ENCODE assay signal across 28 cellular contexts in the genomic region with DNA sequence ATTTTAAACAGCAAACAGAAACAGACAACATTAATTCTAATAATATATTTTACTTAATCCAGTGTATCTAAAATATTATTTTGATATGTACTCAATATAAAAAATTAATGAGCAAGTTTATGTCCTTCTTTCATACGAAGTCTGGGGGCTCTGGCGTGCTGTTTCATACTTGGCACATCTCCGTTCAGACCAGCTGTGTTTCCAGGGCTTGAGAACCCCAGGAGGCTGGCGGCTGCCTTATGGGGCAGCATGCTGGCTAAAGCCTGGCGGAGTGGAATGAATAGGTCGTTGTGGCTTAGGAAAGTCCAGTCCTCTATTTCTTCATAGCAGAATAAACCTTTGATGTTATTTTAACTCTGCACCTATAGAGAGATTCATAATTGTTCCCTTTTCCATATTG. TPM values are rescaled to one million over a fixed set of nuclear protein-coding genes. Genes with fewer than 3 reads are reported as not detected.
DNase-seq lines count a peak whose midpoint lies in the region; FAIRE-seq and TF ChIP-seq lines count a peak whose summit lies in the region.
"Had no signal": no experiment of that assay in that cellular context is flagged by ENCODE, and none has a peak within 500 bp of the region (broad histone marks: within the 10 kb centered on the region; RNA-seq: fewer than 3 reads in every experiment).

No MANE protein-coding gene starts in this region.

- POLR2A ChIA-PET in HEK293 (lab: Yijun Ruan, JAX): no interaction called here

- H3K9me3 Mint-ChIP-seq in activated naive CD4-positive, alpha-beta T cell treated with anti-CD3 and anti-CD28 coated beads, Interleukin-2, amount 10 ng/mL, durations not matched to agents 7 days and 5 days: no peaks in the 10 kb centered on the region
- H3K9me3 Mint-ChIP-seq: activated CD4-positive, alpha-beta T cell treated with anti-CD3 and anti-CD28 coated beads, Interleukin-2, amount 10 ng/mL, durations not matched to agents 24 days and 14 days; activated naive CD4-positive, alpha-beta T cell treated with anti-CD3 and anti-CD28 coated beads, Interleukin-2, amount 50 U/mL, for 72 hours had no signal

- H3K27ac Mint-ChIP-seq in activated naive CD4-positive, alpha-beta T cell treated with anti-CD3 and anti-CD28 coated beads, Interleukin-2, amount 10 ng/mL, durations not matched to agents 7 days and 5 days: peak overlapping the region; percentile 93
- H3K27ac Mint-ChIP-seq: activated naive CD4-positive, alpha-beta T cell treated with anti-CD3 and anti-CD28 coated beads, Interleukin-2, amount 50 U/mL, for 72 hours had no signal

- H3K27ac ChIP-seq in HEK293 (ENCODE audit: extremely low read depth, low read depth, low read length) (no peak overlapping the region), kidney (ENCODE audit: low read depth in 2 of 2, low read length in 2 of 2) (no peak overlapping the region), sigmoid colon (no peak overlapping the region), vagina (no peak overlapping the region)
- H3K27ac ChIP-seq: parathyroid adenoma, thoracic aorta, uterus, VCaP had no signal

- peaks cover 7% of the 10 kb centered on the region for H3K36me3 Mint-ChIP-seq in activated naive CD4-positive, alpha-beta T cell treated with anti-CD3 and anti-CD28 coated beads, Interleukin-2, amount 10 ng/mL, durations not matched to agents 7 days and 5 days
- H3K36me3 Mint-ChIP-seq: activated naive CD4-positive, alpha-beta T cell treated with anti-CD3 and anti-CD28 coated beads, Interleukin-2, amount 50 U/mL, for 72 hours had no signal

- WGBS in sigmoid colon, 2 donors: 86 to 87% methylated on average over 6 of the region's 6 CpGs

- H3K4me3 Mint-ChIP-seq in activated naive CD4-positive, alpha-beta T cell treated with anti-CD3 and anti-CD28 coated beads, Interleukin-2, amount 10 ng/mL, durations not matched to agents 7 days and 5 days: no peak overlapping the region

- peaks cover 22% of the 10 kb centered on the region for H3K4me1 ChIP-seq in HEK293 (ENCODE audit: control insufficient read depth, insufficient read depth, low read length)
- H3K4me1 ChIP-seq in kidney (ENCODE audit: control insufficient read depth in 1 of 2, insufficient read depth in 1 of 2, low read depth in 1 of 2, low read length in 2 of 2): peaks cover 0 to 9% of the 10 kb centered on the region in 2 donors
- H3K4me1 ChIP-seq in sigmoid colon: peaks cover 0 to 29% (median 25%) of the 10 kb centered on the region in 4 donors
- peaks cover 11% of the 10 kb centered on the region for H3K4me1 ChIP-seq in vagina
- H3K4me1 ChIP-seq: parathyroid adenoma had no signal

- H3K27me3 ChIP-seq in sigmoid colon (no peaks in the 10 kb centered on the region), vagina (no peaks in the 10 kb centered on the region)
- H3K27me3 ChIP-seq: uterus had no signal

- H3K27me3 Mint-ChIP-seq in activated naive CD4-positive, alpha-beta T cell treated with anti-CD3 and anti-CD28 coated beads, Interleukin-2, amount 10 ng/mL, durations not matched to agents 7 days and 5 days: no peaks in the 10 kb centered on the region
- H3K27me3 Mint-ChIP-seq: activated CD4-positive, alpha-beta T cell treated with anti-CD3 and anti-CD28 coated beads, Interleukin-2, amount 10 ng/mL, durations not matched to agents 24 days and 14 days had no signal

- FAIRE-seq in kidney (lab: Jason Lieb, UNC): no peak
- FAIRE-seq: frontal cortex, H54 had no signal

- CTCF ChIA-PET in activated naive CD4-positive, alpha-beta T cell treated with anti-CD3 and anti-CD28 coated beads, Interleukin-2, amount 10 ng/mL, durations not matched to agents 7 days and 5 days (lab: Charles Lee): no interaction called here
- CTCF ChIA-PET in HEK293 (lab: Yijun Ruan, JAX): interaction anchor here (0.6 to 0.7 kb wide), 2 partner anchors 73 to 82 kb away, joined by 3 to 4 read pairs; no protein-coding TSS in a partner anchor

- H3K36me3 ChIP-seq in HEK293 (ENCODE audit: control insufficient read depth in 2 of 2, insufficient read depth in 1 of 2, low read length in 2 of 2): no peaks in the 10 kb centered on the region
- no peaks in the 10 kb centered on the region for H3K36me3 ChIP-seq in kidney (ENCODE audit: control insufficient read depth in 1 of 2, insufficient read depth in 2 of 2, low read length in 2 of 2)
- H3K36me3 ChIP-seq in sigmoid colon: no peaks in the 10 kb centered on the region
- no peaks in the 10 kb centered on the region for H3K36me3 ChIP-seq in vagina
- H3K36me3 ChIP-seq: thoracic aorta, uterus had no signal

- TF ChIP-seq CTCF in HEK293 (tag by site-specific recombination; IDR thresholded peaks at IDR 0.05): no peak
- TF ChIP-seq CTCF in kidney (IDR thresholded peaks at IDR 0.05; ENCODE audit: borderline replicate concordance, extremely low read depth, insufficient read depth): no peak
- no peak for TF ChIP-seq CTCF in sigmoid colon (IDR thresholded peaks at IDR 0.05)
- no peak for TF ChIP-seq CTCF in vagina (IDR thresholded peaks at IDR 0.05)

- DNase-seq in activated naive CD4-positive, alpha-beta T cell treated with anti-CD3 and anti-CD28 coated beads, Interleukin-2, amount 10 ng/mL, durations not matched to agents 7 days and 5 days: no peak
- DNase-seq in activated naive CD4-positive, alpha-beta T cell treated with Interleukin-2 at 50 U/mL for 16 hours: no peak
- DNase-seq in kidney: peak; percentile 66
- peak; percentile 64 for DNase-seq in sigmoid colon
- no peak for DNase-seq in mucosa of gallbladder (ENCODE audit: low spot score)
- DNase-seq in 8988T: no peak
- DNase-seq in vagina (ENCODE audit: extremely low spot score in 2 of 2): no peak
- DNase-seq: activated CD4-positive, alpha-beta T cell treated with anti-CD3 and anti-CD28 coated beads, Interleukin-2, amount 10 ng/mL, durations not matched to agents 24 days and 14 days; C1 segment of cervical spinal cord; central memory CD4-positive, alpha-beta T cell; dermis blood vessel endothelial cell; DMS79 treated with DMSO at 0.1 percent for 48 hours; GF-D8; left cardiac atrium; NCI-H146; NCI-H2107; NCI-H446 treated with DMSO at 0.1 percent for 48 hours; NCI-H82; SK-N-SH; stimulated activated naive CD8-positive, alpha-beta T cell treated with anti-CD3 and anti-CD28 coated beads, Interleukin-15, Interleukin-2, amounts not matched to agents 100 U/mL and 50 U/mL, for 24 hours; uterus had no signal

- TF ChIP-seq POLR2A in sigmoid colon (IDR thresholded peaks at IDR 0.05) (no peak), vagina (IDR thresholded peaks at IDR 0.05) (no peak)

- no peaks in the 10 kb centered on the region for H3K9me3 ChIP-seq in HEK293 (ENCODE audit: control insufficient read depth, insufficient read depth, low read depth, low read length)
- no peaks in the 10 kb centered on the region for H3K9me3 ChIP-seq in kidney (ENCODE audit: control insufficient read depth in 1 of 2, low read length in 2 of 2)
- no peaks in the 10 kb centered on the region for H3K9me3 ChIP-seq in sigmoid colon
- no peaks in the 10 kb centered on the region for H3K9me3 ChIP-seq in vagina
- H3K9me3 ChIP-seq: SK-N-SH, thoracic aorta, uterus had no signal

- H3K9ac ChIP-seq in kidney (ENCODE audit: low read length in 2 of 2): no peak overlapping the region
- H3K9ac ChIP-seq: parathyroid adenoma, SK-N-SH had no signal

- no peak overlapping the region for H3K4me3 ChIP-seq in HEK293 (ENCODE audit: low read depth, low read length)
- no peak overlapping the region for H3K4me3 ChIP-seq in kidney (ENCODE audit: low read length in 2 of 2)
- H3K4me3 ChIP-seq in sigmoid colon: no peak overlapping the region
- no peak overlapping the region for H3K4me3 ChIP-seq in vagina
- H3K4me3 ChIP-seq: thoracic aorta, uterus had no signal

- intact Hi-C loops in kidney (cut with DNase I): no loop called here
- intact Hi-C loops in sigmoid colon (cut with DNase I): loop anchor here (10.0 kb wide), 1 partner anchor 1049 kb away; a partner anchor contains a TSS
- intact Hi-C loops in vagina (cut with DNase I): no loop called here

- TF ChIP-seq EP300 in sigmoid colon (IDR thresholded peaks at IDR 0.05): no peak

- H3K4me1 Mint-ChIP-seq in activated naive CD4-positive, alpha-beta T cell treated with anti-CD3 and anti-CD28 coated beads, Interleukin-2, amount 10 ng/mL, durations not matched to agents 7 days and 5 days: peaks cover 47% of the 10 kb centered on the region

TF ChIP-seq in HEK293, 187 proteins besides CTCF, POLR2A, EP300 and RAD21 (continues in another document):
- TF ChIP-seq, protein P1, sequence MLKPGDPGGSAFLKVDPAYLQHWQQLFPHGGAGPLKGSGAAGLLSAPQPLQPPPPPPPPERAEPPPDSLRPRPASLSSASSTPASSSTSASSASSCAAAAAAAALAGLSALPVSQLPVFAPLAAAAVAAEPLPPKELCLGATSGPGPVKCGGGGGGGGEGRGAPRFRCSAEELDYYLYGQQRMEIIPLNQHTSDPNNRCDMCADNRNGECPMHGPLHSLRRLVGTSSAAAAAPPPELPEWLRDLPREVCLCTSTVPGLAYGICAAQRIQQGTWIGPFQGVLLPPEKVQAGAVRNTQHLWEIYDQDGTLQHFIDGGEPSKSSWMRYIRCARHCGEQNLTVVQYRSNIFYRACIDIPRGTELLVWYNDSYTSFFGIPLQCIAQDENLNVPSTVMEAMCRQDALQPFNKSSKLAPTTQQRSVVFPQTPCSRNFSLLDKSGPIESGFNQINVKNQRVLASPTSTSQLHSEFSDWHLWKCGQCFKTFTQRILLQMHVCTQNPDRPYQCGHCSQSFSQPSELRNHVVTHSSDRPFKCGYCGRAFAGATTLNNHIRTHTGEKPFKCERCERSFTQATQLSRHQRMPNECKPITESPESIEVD (tag by site-specific recombination; IDR thresholded peaks at IDR 0.05): peak; percentile 54
- TF ChIP-seq ZNF292 (tag by site-specific recombination; IDR thresholded peaks at IDR 0.05; ENCODE audit: borderline replicate concordance, low read depth) (no peak), ZIC2 (tag by site-specific recombination; IDR thresholded peaks at IDR 0.05) (peak; percentile 78), ZNF302 (tag by site-specific recombination; IDR thresholded peaks at IDR 0.05; ENCODE audit: low read depth) (no peak)

RNA-seq across cellular contexts. Expression of a gene that starts 43.3 kb away (rescaled TPM):
- total RNA-seq in kidney: 60.7 TPM
- polyA plus RNA-seq in kidney (ENCODE audit: insufficient read depth, low read depth, low replicate concordance): 24.0 TPM
- total RNA-seq in sigmoid colon: 100 to 1,000 TPM in 1 of 4 donors, 10 to 100 TPM in 3; 55.6 to 113 (median 80.5) TPM
- polyA plus RNA-seq in sigmoid colon: 10 to 100 TPM; 15.7 to 35.3 (median 32.4) TPM
- total RNA-seq in mucosa of gallbladder: 36.4 TPM
- 57.5 TPM for total RNA-seq in vagina

RNA-seq across cellular contexts. Expression of a gene that starts 56.0 kb away (rescaled TPM):
- total RNA-seq in kidney: 23.7 TPM
- not detected for polyA plus RNA-seq in kidney (ENCODE audit: insufficient read depth, low read depth, low replicate concordance)
- total RNA-seq in sigmoid colon: under 1 TPM; 0.28 to 0.68 (median 0.34) TPM
- polyA plus RNA-seq in sigmoid colon: 1 to 10 TPM in 1 of 3 donors, under 1 TPM in 2; 0.46 to 9.3 (median 0.60) TPM
- total RNA-seq in mucosa of gallbladder: 2.9 TPM
- 2.9 TPM for total RNA-seq in vagina
- total RNA-seq: dermis blood vessel endothelial cell, frontal cortex had no signal
- polyA plus RNA-seq: SK-N-SH had no signal

Comparison
In these comparisons a context has a peak if more than half of its experiments do, and no peak if none do; other contexts are left out.
1. DNase-seq: peak in kidney (single experiment) and sigmoid colon (single experiment); none in activated naive CD4-positive, alpha-beta T cell treated with anti-CD3 and anti-CD28 coated beads, Interleukin-2, amount 10 ng/mL, durations not matched to agents 7 days and 5 days (single experiment), activated naive CD4-positive, alpha-beta T cell treated with Interleukin-2 at 50 U/mL for 16 hours (single experiment), mucosa of gallbladder (single experiment), 8988T (single experiment) and vagina (0 of 2).